In genomic region chr14:60164717-60165546, GRCh38 we compare ENCODE assay signal across 8 cellular contexts. TPM values are rescaled to one million over a fixed set of nuclear protein-coding genes. Genes with fewer than 3 reads are reported as not detected.
A peak's percentile ranks its signal among the peaks of the same experiment; 100 is the strongest.
DNase-seq lines count a peak whose midpoint lies in the region; ATAC-seq, FAIRE-seq and TF ChIP-seq lines count a peak whose summit lies in the region.

A gene with protein sequence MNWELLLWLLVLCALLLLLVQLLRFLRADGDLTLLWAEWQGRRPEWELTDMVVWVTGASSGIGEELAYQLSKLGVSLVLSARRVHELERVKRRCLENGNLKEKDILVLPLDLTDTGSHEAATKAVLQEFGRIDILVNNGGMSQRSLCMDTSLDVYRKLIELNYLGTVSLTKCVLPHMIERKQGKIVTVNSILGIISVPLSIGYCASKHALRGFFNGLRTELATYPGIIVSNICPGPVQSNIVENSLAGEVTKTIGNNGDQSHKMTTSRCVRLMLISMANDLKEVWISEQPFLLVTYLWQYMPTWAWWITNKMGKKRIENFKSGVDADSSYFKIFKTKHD (minus strand): TSS chr14:60165398. CDS start chr14:60165309, 89 bp downstream.

- peak within 1 kb of the TSS; percentile 83 to 91 for H3K27ac ChIP-seq in A549
- peak within 1 kb of the TSS; percentile 91 to 97 for H3K27ac ChIP-seq in kidney (ENCODE audit: low read depth in 2 of 2, low read length in 2 of 2)

- TF ChIP-seq EP300 in A549 (IDR thresholded peaks at IDR 0.05): no peak

- TF ChIP-seq CTCF in A549 (IDR thresholded peaks at IDR 0.05) (peak; percentile 81), activated B cell treated with CpG ODN at 0.5 μM for 24 hours (IDR thresholded peaks at IDR 0.05) (no peak), kidney (IDR thresholded peaks at IDR 0.05; ENCODE audit: borderline replicate concordance, extremely low read depth, insufficient read depth) (peak; percentile 42)

- peak within 1 kb of the TSS; percentile 99 for H3K4me3 Mint-ChIP-seq in activated B cell treated with CpG ODN at 0.5 μM for 24 hours

- H3K36me3 ChIP-seq in kidney (ENCODE audit: control insufficient read depth in 1 of 2, insufficient read depth in 2 of 2, low read length in 2 of 2): no peaks in the 10 kb centered on the region

- POLR2A ChIA-PET in A549 (lab: Yijun Ruan, JAX): interaction anchor here (0.6 to 2.4 kb wide), 6 partner anchors 10 to 199 kb away, joined by 3 to 15 read pairs (median 7); partner anchors contain the start of gene PCNX4
- POLR2A ChIA-PET in activated B cell treated with CpG ODN at 0.5 μM for 24 hours (lab: Charles Lee): interaction anchor here (0.6 to 3.8 kb wide), 15 partner anchors 10 to 1738 kb away, joined by 3 to 57 read pairs (median 5); partner anchors contain the start of genes JKAMP, KIAA0586, L3HYPDH and PCNX4

- no peaks in the 10 kb centered on the region for H3K27me3 Mint-ChIP-seq in activated B cell treated with CpG ODN at 0.5 μM for 24 hours

- FAIRE-seq in A549 (lab: Jason Lieb, UNC) (no peak), kidney (lab: Jason Lieb, UNC) (no peak)

- H3K4me1 ChIP-seq in A549 (peaks cover 17% of the 10 kb centered on the region; the same call in 2 of the 3 replicates), kidney (ENCODE audit: control insufficient read depth in 1 of 2, insufficient read depth in 1 of 2, low read depth in 1 of 2, low read length in 2 of 2) (peaks cover 0 to 10% of the 10 kb centered on the region in 2 donors)

- peak; percentile 83 for TF ChIP-seq POLR2A in A549 (IDR thresholded peaks at IDR 0.05; ENCODE audit: low read length)

- H3K4me3 ChIP-seq in A549: peak within 1 kb of the TSS; percentile 83
- peak within 1 kb of the TSS; percentile 91 to 96 for H3K4me3 ChIP-seq in kidney (ENCODE audit: low read length in 2 of 2)

- DNase-seq in A549 (ENCODE audit: low read depth in 1 of 2, low spot score in 1 of 2) (peak; percentile 76 to 82), NCI-H2171 (lab: John Stamatoyannopoulos, UW) (peak; percentile 56), activated B cell treated with CpG ODN at 0.5 μM for 24 hours (peak; percentile 70), kidney (peak; percentile 95)
- DNase-seq in central memory CD4-positive, alpha-beta T cell: peak; percentile 58
- DNase-seq in stimulated activated CD4-positive, alpha-beta T cell treated with anti-CD3 and anti-CD28 coated beads, Interleukin-15, amount 100 ng/mL, for 1 hour (ENCODE audit: low read depth in 1 of 2, low spot score in 1 of 2): peak; percentile 32 to 52

- H3K9me3 ChIP-seq in A549: no peaks in the 10 kb centered on the region
- H3K9me3 ChIP-seq in kidney (ENCODE audit: control insufficient read depth in 1 of 2, low read length in 2 of 2): no peaks in the 10 kb centered on the region

- peak within 1 kb of the TSS; percentile 99 for H3K27ac Mint-ChIP-seq in activated B cell treated with CpG ODN at 0.5 μM for 24 hours

- ATAC-seq in A549 (peak; percentile 96 to 99), GM18508 (IDR thresholded peaks at IDR 0.05; ENCODE audit: insufficient read depth, unreplicated experiment) (peak; percentile 50), HG02981 (IDR thresholded peaks at IDR 0.05; ENCODE audit: unreplicated experiment) (peak; percentile 87), activated B cell treated with CpG ODN at 0.5 μM for 24 hours (ENCODE audit: low read depth) (peak; percentile 88)

- peak within 1 kb of the TSS; percentile 97 to 98 for H3K9ac ChIP-seq in kidney (ENCODE audit: low read length in 2 of 2)

- CTCF ChIA-PET in A549 (lab: Yijun Ruan, JAX): interaction anchor here (0.6 to 2.6 kb wide), 40 partner anchors 9 to 713 kb away, joined by 3 to 44 read pairs (median 5); no protein-coding TSS in a partner anchor
- CTCF ChIA-PET in activated B cell treated with CpG ODN at 0.5 μM for 24 hours (lab: Charles Lee): interaction anchor here (0.6 to 3.0 kb wide), 12 partner anchors 12 to 681 kb away, joined by 3 to 28 read pairs (median 4); partner anchors contain the start of genes JKAMP and L3HYPDH

- 2% methylated on average over 47 of the region's 68 CpGs for WGBS in A549 (ENCODE audit: missing lambda C conversion rate)

- peak; percentile 65 to 83 for TF ChIP-seq RAD21 in A549 (conservative IDR thresholded peaks at IDR 0.05 in 1 of 2, IDR thresholded peaks at IDR 0.05 in 1 of 2)

- peak within 1 kb of the TSS; percentile 70 for H3K4me2 ChIP-seq in A549

- intact Hi-C loops in activated B cell treated with CpG ODN at 0.5 μM for 24 hours (cut with micrococcal nuclease): loop anchor here (1.0 to 5.0 kb wide), 10 partner anchors 14 to 977 kb away; partner anchors contain the start of genes DAAM1, JKAMP, L3HYPDH and PCNX4
- intact Hi-C loops in kidney (cut with DNase I): no loop called here

- no peaks in the 10 kb centered on the region for H3K9me3 Mint-ChIP-seq in activated B cell treated with CpG ODN at 0.5 μM for 24 hours

- H3K36me3 Mint-ChIP-seq in activated B cell treated with CpG ODN at 0.5 μM for 24 hours (ENCODE audit: low read depth): peaks cover 23% of the 10 kb centered on the region

- peaks cover 39% of the 10 kb centered on the region for H3K4me1 Mint-ChIP-seq in activated B cell treated with CpG ODN at 0.5 μM for 24 hours

TF ChIP-seq in A549, 52 proteins besides CTCF, POLR2A, EP300 and RAD21 (continues in another document):
- TF ChIP-seq HDAC2 (IDR thresholded peaks at IDR 0.05) (no peak), ESRRA (IDR thresholded peaks at IDR 0.05; ENCODE audit: borderline replicate concordance, low read length) (no peak), PHF8 (IDR thresholded peaks at IDR 0.05; ENCODE audit: borderline replicate concordance, low read depth) (peak; percentile 81), NFE2L2 (conservative IDR thresholded peaks at IDR 0.05; ENCODE audit: low read length) (no peak), HOXB5 (CRISPR knock-in tag; IDR thresholded peaks at IDR 0.05) (no peak), CEBPB (IDR thresholded peaks at IDR 0.05) (no peak), CBX8 (IDR thresholded peaks at IDR 0.05) (no peak), SMC3 (IDR thresholded peaks at IDR 0.05) (peak; percentile 84), JUNB (IDR thresholded peaks at IDR 0.05) (no peak), MYC (IDR thresholded peaks at IDR 0.05; ENCODE audit: borderline replicate concordance, low read length) (no peak), RFX5 (IDR thresholded peaks at IDR 0.05) (no peak), HOXB13 (CRISPR knock-in tag; IDR thresholded peaks at IDR 0.05; ENCODE audit: low read depth) (no peak), CBX2 (IDR thresholded peaks at IDR 0.05; ENCODE audit: borderline replicate concordance, low read depth) (no peak), RNF2 (IDR thresholded peaks at IDR 0.05; ENCODE audit: borderline replicate concordance, low read depth) (0 out of 2 replicates have a peak, but pooled peaks have one; percentile 40), MAZ (IDR thresholded peaks at IDR 0.05; ENCODE audit: borderline replicate concordance, low read depth, low read length) (no peak), TFCP2L1 (CRISPR knock-in tag; IDR thresholded peaks at IDR 0.05) (peak; percentile 27; the same call in 1 of the 2 replicates), JUN (IDR thresholded peaks at IDR 0.05) (peak in 1 of 2 experiments; percentile 68; a peak in 2 of 5 replicates), MAX (IDR thresholded peaks at IDR 0.05) (peak; percentile 47; the same call in 1 of the 2 replicates), RCOR1 (IDR thresholded peaks at IDR 0.05; ENCODE audit: low read depth, low read length) (no peak), KDM5A (IDR thresholded peaks at IDR 0.05) (no peak; the same call in 1 of the 2 replicates), CHD4 (IDR thresholded peaks at IDR 0.05; ENCODE audit: borderline replicate concordance) (no peak), BHLHE40 (IDR thresholded peaks at IDR 0.05; ENCODE audit: low read depth, low read length) (no peak), TP53 (CRISPR knock-in tag; IDR thresholded peaks at IDR 0.05) (no peak)
- TF ChIP-seq, protein P1, sequence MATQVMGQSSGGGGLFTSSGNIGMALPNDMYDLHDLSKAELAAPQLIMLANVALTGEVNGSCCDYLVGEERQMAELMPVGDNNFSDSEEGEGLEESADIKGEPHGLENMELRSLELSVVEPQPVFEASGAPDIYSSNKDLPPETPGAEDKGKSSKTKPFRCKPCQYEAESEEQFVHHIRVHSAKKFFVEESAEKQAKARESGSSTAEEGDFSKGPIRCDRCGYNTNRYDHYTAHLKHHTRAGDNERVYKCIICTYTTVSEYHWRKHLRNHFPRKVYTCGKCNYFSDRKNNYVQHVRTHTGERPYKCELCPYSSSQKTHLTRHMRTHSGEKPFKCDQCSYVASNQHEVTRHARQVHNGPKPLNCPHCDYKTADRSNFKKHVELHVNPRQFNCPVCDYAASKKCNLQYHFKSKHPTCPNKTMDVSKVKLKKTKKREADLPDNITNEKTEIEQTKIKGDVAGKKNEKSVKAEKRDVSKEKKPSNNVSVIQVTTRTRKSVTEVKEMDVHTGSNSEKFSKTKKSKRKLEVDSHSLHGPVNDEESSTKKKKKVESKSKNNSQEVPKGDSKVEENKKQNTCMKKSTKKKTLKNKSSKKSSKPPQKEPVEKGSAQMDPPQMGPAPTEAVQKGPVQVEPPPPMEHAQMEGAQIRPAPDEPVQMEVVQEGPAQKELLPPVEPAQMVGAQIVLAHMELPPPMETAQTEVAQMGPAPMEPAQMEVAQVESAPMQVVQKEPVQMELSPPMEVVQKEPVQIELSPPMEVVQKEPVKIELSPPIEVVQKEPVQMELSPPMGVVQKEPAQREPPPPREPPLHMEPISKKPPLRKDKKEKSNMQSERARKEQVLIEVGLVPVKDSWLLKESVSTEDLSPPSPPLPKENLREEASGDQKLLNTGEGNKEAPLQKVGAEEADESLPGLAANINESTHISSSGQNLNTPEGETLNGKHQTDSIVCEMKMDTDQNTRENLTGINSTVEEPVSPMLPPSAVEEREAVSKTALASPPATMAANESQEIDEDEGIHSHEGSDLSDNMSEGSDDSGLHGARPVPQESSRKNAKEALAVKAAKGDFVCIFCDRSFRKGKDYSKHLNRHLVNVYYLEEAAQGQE (IDR thresholded peaks at IDR 0.05): no peak

RNA-seq across cellular contexts. Expression of the gene that starts here (rescaled TPM):
- polyA plus RNA-seq in A549 (2011; rRNA removed) (74.4 and 97.5 TPM in 2 replicates), A549 (2017; fragmentation: RNase III; extraction: RNeasy Plus Mini Kit Qiagen cat#74134 plus additional on column Dnase treatment) (69.2 to 79.1 TPM (median 75.4 TPM) in 3 replicates), kidney (ENCODE audit: insufficient read depth, low read depth, low replicate concordance) (128 TPM)
- polyA plus RNA-seq in A549 (2012; cell fraction: cytosol; rRNA removed): 63.0 and 76.2 TPM in 2 replicates
- 54.3 and 55.2 TPM in 2 replicates for polyA plus RNA-seq in A549 (2012; cell fraction: nucleus; rRNA removed)
- 14.1 and 16.4 TPM in 2 replicates for polyA minus RNA-seq in A549 (2011; rRNA and poly(A)+ RNA removed)
- total RNA-seq in activated B cell treated with CpG ODN at 0.5 μM for 24 hours (41.5 and 47.1 TPM in 2 replicates), kidney (93.7 TPM)

Comparison
In these comparisons a context has a peak if more than half of its experiments do, and no peak if none do; other contexts are left out.
1. Peak in every context shown above with its lines: DNase-seq, ATAC-seq, H3K4me3 ChIP-seq and H3K27ac ChIP-seq.
2. DNase-seq: peak in every context shown above with its lines; median percentile 95 in kidney; 79 in A549; 70 in activated B cell treated with CpG ODN at 0.5 μM for 24 hours; 58 in central memory CD4-positive, alpha-beta T cell; 56 in NCI-H2171; 42 in stimulated activated CD4-positive, alpha-beta T cell treated with anti-CD3 and anti-CD28 coated beads, Interleukin-15, amount 100 ng/mL, for 1 hour.